Comparison of ENCODE assay signal across 13 cellular contexts in genomic region chr2:25980951-25981350, GRCh38. TPM values are rescaled to one million over a fixed set of nuclear protein-coding genes. Genes with fewer than 3 reads are reported as not detected.
DNase-seq lines count a peak whose midpoint lies in the region; TF ChIP-seq lines count a peak whose summit lies in the region.
"Had no signal": no experiment of that assay in that cellular context is flagged by ENCODE, and none has a peak within 500 bp of the region (broad histone marks: within the 10 kb centered on the region; RNA-seq: fewer than 3 reads in every experiment).

No MANE protein-coding gene starts in this region.

- no peaks in the 10 kb centered on the region for H3K27me3 Mint-ChIP-seq in T-helper 1 cell treated with Interleukin-12 subunit alpha and Interleukin-12 subunit beta and Interleukin-4 antibody, amounts not matched to agents 30 μg/mL and 1 μg/mL, for 36 hours (ENCODE audit: low read depth)

- H3K4me1 ChIP-seq in PC-9 (replicated peaks; ENCODE audit: insufficient read depth) (peaks cover 62% of the 10 kb centered on the region), neuronal stem cell (ENCODE audit: control insufficient read depth in 2 of 2, insufficient read depth in 1 of 2, low read depth in 1 of 2, low read length in 2 of 2) (peaks cover 28 to 36% of the 10 kb centered on the region in 2 donors)

- peaks cover 47% of the 10 kb centered on the region for H3F3A ChIP-seq in PC-9 (ENCODE audit: insufficient read depth, low read depth)

- peak overlapping the region; percentile 93 for H3K9ac ChIP-seq in neuronal stem cell (ENCODE audit: low read depth, low read length, poor library complexity)

- intact Hi-C loops in PC-9 (cut with micrococcal nuclease; ENCODE audit: unreplicated experiment), result no loop called here

- H2BK5ac ChIP-seq in neuronal stem cell (ENCODE audit: low read length), result peak overlapping the region; percentile 70

- no peak overlapping the region for H3K27ac ChIP-seq in PC-9
- no peak overlapping the region for H3K27ac ChIP-seq in neuronal stem cell (replicated peaks; ENCODE audit: low read length)
- no peak overlapping the region for H3K27ac ChIP-seq in brain microvascular endothelial cell

- H2AFZ ChIP-seq in PC-9, result no peak overlapping the region
- H2AFZ ChIP-seq in neuronal stem cell (ENCODE audit: low read length), result no peak overlapping the region

- CTCF ChIA-PET in PC-9 (lab: Charles Lee), result interaction anchor here (0.7 kb wide), 1 partner anchor 8 kb away, joined by 3 read pairs; no protein-coding TSS in a partner anchor

- peak overlapping the region; percentile 65 for H2BK12ac ChIP-seq in neuronal stem cell (ENCODE audit: low read length)

- H3K4ac ChIP-seq in neuronal stem cell (ENCODE audit: low read length), result no peak overlapping the region

- no peak overlapping the region for H2BK120ac ChIP-seq in neuronal stem cell (ENCODE audit: low read depth, low read length)

- peaks cover 50% of the 10 kb centered on the region for H3K79me2 ChIP-seq in PC-9 (ENCODE audit: low read depth)

- H3K4me1 Mint-ChIP-seq in T-helper 1 cell treated with Interleukin-12 subunit alpha and Interleukin-12 subunit beta and Interleukin-4 antibody, amounts not matched to agents 30 μg/mL and 1 μg/mL, for 36 hours (ENCODE audit: low read depth), result peaks cover 8% of the 10 kb centered on the region

- H4K91ac ChIP-seq in neuronal stem cell (ENCODE audit: low read depth, low read length, poor library complexity), result no peak overlapping the region

- no peaks in the 10 kb centered on the region for H4K20me1 ChIP-seq in PC-9 (ENCODE audit: insufficient read depth)

- no peak for TF ChIP-seq CTCF in PC-9 (conservative IDR thresholded peaks at IDR 0.05)
- no peak for TF ChIP-seq CTCF in fibroblast of pulmonary artery (IDR thresholded peaks at IDR 0.05; ENCODE audit: low read length, missing control alignments)
- TF ChIP-seq CTCF in brain microvascular endothelial cell (IDR thresholded peaks at IDR 0.05; ENCODE audit: low read depth, low read length, missing control alignments), result no peak

- no CpG with 5 or more reads among the region's 14 CpGs for WGBS in neuronal stem cell (ENCODE audit: extremely low coverage in 2 of 2, insufficient read length in 2 of 2, insufficient replicate concordance in 1 of 2), 2 donors

- no peaks in the 10 kb centered on the region for H3K27me3 ChIP-seq in PC-9 (ENCODE audit: insufficient read depth, low read depth)
- peaks cover 0 to 5% (median 0%) of the 10 kb centered on the region in 3 experiments for H3K27me3 ChIP-seq in neuronal stem cell (ENCODE audit: control insufficient read depth in 3 of 3, insufficient read depth in 3 of 3, low read depth in 1 of 3, low read length in 3 of 3)
- no peaks in the 10 kb centered on the region for H3K27me3 ChIP-seq in brain microvascular endothelial cell (replicated peaks)

- H3K79me1 ChIP-seq in neuronal stem cell (ENCODE audit: low read depth, low read length), result peaks cover 11% of the 10 kb centered on the region

- peak overlapping the region; percentile 21 for H3K4me3 Mint-ChIP-seq in T-helper 1 cell treated with Interleukin-12 subunit alpha and Interleukin-12 subunit beta and Interleukin-4 antibody, amounts not matched to agents 30 μg/mL and 1 μg/mL, for 36 hours
- H3K4me3 Mint-ChIP-seq: dendritic cell treated with granulocyte-macrophage colony-stimulating factor and Interleukin-4, amounts not matched to agents 40 ng/mL and 50 ng/mL, for 4 days had no signal

- H3K9me2 ChIP-seq in PC-9 (ENCODE audit: insufficient read depth), result no peaks in the 10 kb centered on the region

- H3K36me3 ChIP-seq in PC-9 (ENCODE audit: low read depth), result no peaks in the 10 kb centered on the region
- H3K36me3 ChIP-seq in neuronal stem cell (replicated peaks in 1 of 2; ENCODE audit: control insufficient read depth in 2 of 2, insufficient read depth in 2 of 2, low read length in 2 of 2), result peaks cover 2 to 37% of the 10 kb centered on the region in 2 donors
- peaks cover 1% of the 10 kb centered on the region for H3K36me3 ChIP-seq in brain microvascular endothelial cell (replicated peaks)

- BruUV-seq in PC-9 (replicated peaks; lab: Mats Ljungman, UMichigan), result no TSS peak

- H3K23ac ChIP-seq in neuronal stem cell (ENCODE audit: low read depth, low read length, poor library complexity), result peak overlapping the region; percentile 83

- H2BK15ac ChIP-seq in neuronal stem cell (ENCODE audit: low read length), result no peak overlapping the region

- H3K27ac Mint-ChIP-seq in T-helper 1 cell treated with Interleukin-12 subunit alpha and Interleukin-12 subunit beta and Interleukin-4 antibody, amounts not matched to agents 30 μg/mL and 1 μg/mL, for 36 hours, result no peak overlapping the region
- H3K27ac Mint-ChIP-seq: dendritic cell treated with granulocyte-macrophage colony-stimulating factor and Interleukin-4, amounts not matched to agents 40 ng/mL and 50 ng/mL, for 4 days had no signal

- peak overlapping the region; percentile 82 for H2AK5ac ChIP-seq in neuronal stem cell (ENCODE audit: low read depth, low read length)

- H3K36me3 Mint-ChIP-seq in T-helper 1 cell treated with Interleukin-12 subunit alpha and Interleukin-12 subunit beta and Interleukin-4 antibody, amounts not matched to agents 30 μg/mL and 1 μg/mL, for 36 hours (ENCODE audit: low read depth), result no peaks in the 10 kb centered on the region

- H3K14ac ChIP-seq in neuronal stem cell (ENCODE audit: low read length), result peak overlapping the region; percentile 50

- no peak for DNase-seq in T-helper 1 cell
- no peak for DNase-seq in PC-9
- no peak for DNase-seq in fibroblast of pulmonary artery (ENCODE audit: low read depth)
- no peak for DNase-seq in neuronal stem cell (ENCODE audit: low spot score)
- DNase-seq in midbrain (lab: John Stamatoyannopoulos, UW), result no peak
- DNase-seq in brain microvascular endothelial cell, result no peak
- no peak for DNase-seq in NCI-H1694 (lab: John Stamatoyannopoulos, UW)
- DNase-seq: 8988T, NCI-H187, T1000 had no signal

- H3K9me3 ChIP-seq in PC-9 (ENCODE audit: insufficient read depth, low read depth) (no peaks in the 10 kb centered on the region), neuronal stem cell (replicated peaks in 1 of 2; ENCODE audit: control insufficient read depth in 2 of 2, insufficient read depth in 1 of 2, low read depth in 1 of 2, low read length in 2 of 2) (no peaks in the 10 kb centered on the region)
- H3K9me3 ChIP-seq: spleen had no signal

- POLR2A ChIA-PET in PC-9 (lab: Charles Lee; ENCODE audit: unreplicated experiment), result no interaction called here

- in situ Hi-C loops in brain microvascular endothelial cell (cut with HindIII; ENCODE audit: low pct_ligation_motif_present, low sequenced_read_pairs), result loop anchor here (25.0 kb wide), 1 partner anchor 156 kb away; no protein-coding TSS in a partner anchor

- H3K18ac ChIP-seq in neuronal stem cell (ENCODE audit: low read length), result peak overlapping the region; percentile 16

- H3K4me2 ChIP-seq in PC-9 (peak overlapping the region; percentile 96), neuronal stem cell (ENCODE audit: insufficient read depth, low read length, poor library complexity, severe bottlenecking) (no peak overlapping the region)

- no peaks in the 10 kb centered on the region for H3K9me3 Mint-ChIP-seq in T-helper 1 cell treated with Interleukin-12 subunit alpha and Interleukin-12 subunit beta and Interleukin-4 antibody, amounts not matched to agents 30 μg/mL and 1 μg/mL, for 36 hours
- H3K9me3 Mint-ChIP-seq: dendritic cell treated with granulocyte-macrophage colony-stimulating factor and Interleukin-4, amounts not matched to agents 40 ng/mL and 50 ng/mL, for 4 days had no signal

- peak overlapping the region; percentile 57 for H4K8ac ChIP-seq in neuronal stem cell (ENCODE audit: low read depth, low read length)

- H3K4me3 ChIP-seq in PC-9 (no peak overlapping the region), fibroblast of pulmonary artery (replicated peaks; ENCODE audit: low read depth, low read length) (peak overlapping the region; percentile 76), neuronal stem cell (ENCODE audit: low read length in 2 of 2) (peak overlapping the region in 1 of 2 donors; percentile 71), brain microvascular endothelial cell (ENCODE audit: low read depth, low read length) (no peak overlapping the region)

RNA-seq across cellular contexts. Expression of gene KIF3C, which starts 1.3 kb away (rescaled TPM):
- total RNA-seq in PC-9 (2021), result 41.2 and 50.5 TPM in 2 replicates
- 24.5 TPM for polyA plus RNA-seq in neuronal stem cell (2013, experiment 1 of 2)
- polyA plus RNA-seq in neuronal stem cell (2013, experiment 2 of 2), result 25.7 TPM

RNA-seq across cellular contexts. Expression of gene RAB10, which starts 52.9 kb away (rescaled TPM):
- total RNA-seq in PC-9 (2021), result 150 and 171 TPM in 2 replicates
- polyA plus RNA-seq in neuronal stem cell (2013, experiment 1 of 2), result 98.8 TPM
- 97.0 TPM for polyA plus RNA-seq in neuronal stem cell (2013, experiment 2 of 2)
